ENCODE assay signal across 8 cellular contexts in genomic region chr13:114130708-114131580, GRCh38. TPM values are rescaled to one million over a fixed set of nuclear protein-coding genes. Genes with fewer than 3 reads are reported as not detected.
DNase-seq lines count a peak whose midpoint lies in the region; ATAC-seq, FAIRE-seq and TF ChIP-seq lines count a peak whose summit lies in the region.

No MANE protein-coding gene starts in this region.

- peaks cover 3% of the 10 kb centered on the region for H3K27me3 Mint-ChIP-seq in astrocyte (ENCODE audit: low read depth, unreplicated experiment)

- no peaks in the 10 kb centered on the region for H3K36me3 ChIP-seq in astrocyte (ENCODE audit: insufficient read depth, low read length)
- H3K36me3 ChIP-seq in right atrium auricular region, result no peaks in the 10 kb centered on the region

- peak overlapping the region; percentile 98 for H3K27ac ChIP-seq in astrocyte (ENCODE audit: low read depth, low read length)
- peak overlapping the region; percentile 85 to 88 for H3K27ac ChIP-seq in right atrium auricular region

- peak overlapping the region; percentile 100 for H3K4me2 ChIP-seq in astrocyte (ENCODE audit: low read length)

- H3K36me3 Mint-ChIP-seq in astrocyte (ENCODE audit: low read depth, unreplicated experiment), result peaks cover 11% of the 10 kb centered on the region

- H3K27me3 ChIP-seq in astrocyte (ENCODE audit: insufficient read depth, low read length), result no peaks in the 10 kb centered on the region
- no peaks in the 10 kb centered on the region for H3K27me3 ChIP-seq in right atrium auricular region

- H3K4me3 ChIP-seq in astrocyte (ENCODE audit: insufficient read depth, low read depth, low read length) (peak overlapping the region; percentile 99), right atrium auricular region (peak overlapping the region; percentile 89 to 96)

- H3K79me2 ChIP-seq in astrocyte (ENCODE audit: insufficient read depth, low read length), result peaks cover 62% of the 10 kb centered on the region

- H4K20me1 ChIP-seq in astrocyte (ENCODE audit: insufficient read depth, low read length), result peaks cover 51% of the 10 kb centered on the region

- H3K27ac Mint-ChIP-seq in astrocyte (ENCODE audit: unreplicated experiment), result peak overlapping the region; percentile 94

- in situ Hi-C loops in G401 (cut with HindIII; ENCODE audit: low sequenced_read_pairs), result no loop called here

- no peaks in the 10 kb centered on the region for H3K9me3 ChIP-seq in astrocyte (ENCODE audit: insufficient read depth, low read depth, low read length)
- no peaks in the 10 kb centered on the region for H3K9me3 ChIP-seq in right atrium auricular region

- peaks cover 3% of the 10 kb centered on the region for H3K9me3 Mint-ChIP-seq in astrocyte (ENCODE audit: unreplicated experiment)

- peak overlapping the region; percentile 98 for H3K9ac ChIP-seq in astrocyte (ENCODE audit: low read length)

- H3K4me3 Mint-ChIP-seq in astrocyte (ENCODE audit: unreplicated experiment), result peak overlapping the region; percentile 95

- DNase-seq in G401 (ENCODE audit: low spot score), result peak; percentile 65
- DNase-seq in HTR-8/SVneo (ENCODE audit: insufficient read length, low spot score), result peak; percentile 53
- peak; percentile 92 for DNase-seq in astrocyte (ENCODE audit: low read depth)
- peak; percentile 71 for DNase-seq in right atrium auricular region (ENCODE audit: low spot score)
- peak; percentile 36 for DNase-seq in pulmonary artery endothelial cell (ENCODE audit: low read depth, low spot score)

- H3K4me1 Mint-ChIP-seq in astrocyte (ENCODE audit: low read depth, unreplicated experiment), result peaks cover 39% of the 10 kb centered on the region

- no peak overlapping the region for H2AFZ ChIP-seq in astrocyte (ENCODE audit: low read depth, low read length)

- H3K4me1 ChIP-seq in astrocyte (ENCODE audit: insufficient read depth, low read length) (peaks cover 47% of the 10 kb centered on the region), right atrium auricular region (peaks cover 0 to 60% of the 10 kb centered on the region in 2 donors)

- TF ChIP-seq CTCF in astrocyte (IDR thresholded peaks at IDR 0.05; ENCODE audit: insufficient read depth, low read depth, low read length) (no peak), right atrium auricular region (IDR thresholded peaks at IDR 0.05) (no peak)

- ATAC-seq in SK-N-SH treated with all-trans-retinoic acid at 6 μM for 48 hours, result peak; percentile 64
- no peak for ATAC-seq in HG02623 (IDR thresholded peaks at IDR 0.05; ENCODE audit: unreplicated experiment)
- ATAC-seq in GM21526 (IDR thresholded peaks at IDR 0.05; ENCODE audit: low FRiP score, unreplicated experiment), result no peak

- no peak for FAIRE-seq in HTR-8/SVneo (lab: Jason Lieb, UNC)
- FAIRE-seq in astrocyte (lab: Jason Lieb, UNC), result peak; percentile 94

TF ChIP-seq in SK-N-SH treated with all-trans-retinoic acid at 6 μM for 48 hours, 23 proteins besides CTCF, POLR2A, EP300 and RAD21:
- TF ChIP-seq, protein P1, sequence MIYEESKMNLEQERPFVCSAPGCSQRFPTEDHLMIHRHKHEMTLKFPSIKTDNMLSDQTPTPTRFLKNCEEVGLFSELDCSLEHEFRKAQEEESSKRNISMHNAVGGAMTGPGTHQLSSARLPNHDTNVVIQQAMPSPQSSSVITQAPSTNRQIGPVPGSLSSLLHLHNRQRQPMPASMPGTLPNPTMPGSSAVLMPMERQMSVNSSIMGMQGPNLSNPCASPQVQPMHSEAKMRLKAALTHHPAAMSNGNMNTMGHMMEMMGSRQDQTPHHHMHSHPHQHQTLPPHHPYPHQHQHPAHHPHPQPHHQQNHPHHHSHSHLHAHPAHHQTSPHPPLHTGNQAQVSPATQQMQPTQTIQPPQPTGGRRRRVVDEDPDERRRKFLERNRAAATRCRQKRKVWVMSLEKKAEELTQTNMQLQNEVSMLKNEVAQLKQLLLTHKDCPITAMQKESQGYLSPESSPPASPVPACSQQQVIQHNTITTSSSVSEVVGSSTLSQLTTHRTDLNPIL (CRISPR knock-in tag; IDR thresholded peaks at IDR 0.05; ENCODE audit: low read depth), result no peak
- TF ChIP-seq, protein P2, sequence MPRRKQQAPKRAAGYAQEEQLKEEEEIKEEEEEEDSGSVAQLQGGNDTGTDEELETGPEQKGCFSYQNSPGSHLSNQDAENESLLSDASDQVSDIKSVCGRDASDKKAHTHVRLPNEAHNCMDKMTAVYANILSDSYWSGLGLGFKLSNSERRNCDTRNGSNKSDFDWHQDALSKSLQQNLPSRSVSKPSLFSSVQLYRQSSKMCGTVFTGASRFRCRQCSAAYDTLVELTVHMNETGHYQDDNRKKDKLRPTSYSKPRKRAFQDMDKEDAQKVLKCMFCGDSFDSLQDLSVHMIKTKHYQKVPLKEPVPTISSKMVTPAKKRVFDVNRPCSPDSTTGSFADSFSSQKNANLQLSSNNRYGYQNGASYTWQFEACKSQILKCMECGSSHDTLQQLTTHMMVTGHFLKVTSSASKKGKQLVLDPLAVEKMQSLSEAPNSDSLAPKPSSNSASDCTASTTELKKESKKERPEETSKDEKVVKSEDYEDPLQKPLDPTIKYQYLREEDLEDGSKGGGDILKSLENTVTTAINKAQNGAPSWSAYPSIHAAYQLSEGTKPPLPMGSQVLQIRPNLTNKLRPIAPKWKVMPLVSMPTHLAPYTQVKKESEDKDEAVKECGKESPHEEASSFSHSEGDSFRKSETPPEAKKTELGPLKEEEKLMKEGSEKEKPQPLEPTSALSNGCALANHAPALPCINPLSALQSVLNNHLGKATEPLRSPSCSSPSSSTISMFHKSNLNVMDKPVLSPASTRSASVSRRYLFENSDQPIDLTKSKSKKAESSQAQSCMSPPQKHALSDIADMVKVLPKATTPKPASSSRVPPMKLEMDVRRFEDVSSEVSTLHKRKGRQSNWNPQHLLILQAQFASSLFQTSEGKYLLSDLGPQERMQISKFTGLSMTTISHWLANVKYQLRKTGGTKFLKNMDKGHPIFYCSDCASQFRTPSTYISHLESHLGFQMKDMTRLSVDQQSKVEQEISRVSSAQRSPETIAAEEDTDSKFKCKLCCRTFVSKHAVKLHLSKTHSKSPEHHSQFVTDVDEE (CRISPR knock-in tag; IDR thresholded peaks at IDR 0.05), result 0 out of 2 replicates have a peak, but pooled peaks have one; percentile 32

RNA-seq across cellular contexts. Expression of gene RASA3, which starts 1.5 kb away (rescaled TPM):
- 11.9 and 13.7 TPM in 2 replicates for total RNA-seq in G401 (2014; rRNA removed; shearing (Covaris generic))
- total RNA-seq in astrocyte, result 41.1 and 41.4 TPM in 2 replicates
- total RNA-seq in right atrium auricular region, result 10 to 100 TPM; 10.2 to 13.2 TPM
- total RNA-seq in pulmonary artery endothelial cell, result 41.0 and 41.5 TPM in 2 replicates

RNA-seq across cellular contexts. Expression of gene CFAP97D2, which starts 48.1 kb away (rescaled TPM):
- not detected in 2 replicates for total RNA-seq in G401 (2014; rRNA removed; shearing (Covaris generic))
- total RNA-seq in astrocyte, result not detected in 2 replicates
- total RNA-seq in right atrium auricular region, result not detected
- total RNA-seq in pulmonary artery endothelial cell, result not detected in 2 replicates

Comparison
In these comparisons a context has a peak if more than half of its experiments do, and no peak if none do; other contexts are left out.
1. DNase-seq: peak in every context shown above with its lines; median percentile 92 in astrocyte; 71 in right atrium auricular region; 65 in G401; 53 in HTR-8/SVneo; 36 in pulmonary artery endothelial cell.